ENCODE assay signal across 1 cellular context in genomic region chr5:72032769-72033168, GRCh38.
TF ChIP-seq lines count a peak whose summit lies in the region.

No MANE protein-coding gene starts in this region.

TF ChIP-seq in neural cell, 6 proteins besides CTCF, POLR2A, EP300 and RAD21 (continued from another document):
- no peak for TF ChIP-seq REST (IDR thresholded peaks at IDR 0.05; ENCODE audit: borderline replicate concordance)
- no peak for TF ChIP-seq POLR2AphosphoS5 (IDR thresholded peaks at IDR 0.05)
- no peak for TF ChIP-seq SMC3 (conservative IDR thresholded peaks at IDR 0.05; ENCODE audit: poor library complexity)
